ENCODE assay signal across 16 cellular contexts in the genomic region with DNA sequence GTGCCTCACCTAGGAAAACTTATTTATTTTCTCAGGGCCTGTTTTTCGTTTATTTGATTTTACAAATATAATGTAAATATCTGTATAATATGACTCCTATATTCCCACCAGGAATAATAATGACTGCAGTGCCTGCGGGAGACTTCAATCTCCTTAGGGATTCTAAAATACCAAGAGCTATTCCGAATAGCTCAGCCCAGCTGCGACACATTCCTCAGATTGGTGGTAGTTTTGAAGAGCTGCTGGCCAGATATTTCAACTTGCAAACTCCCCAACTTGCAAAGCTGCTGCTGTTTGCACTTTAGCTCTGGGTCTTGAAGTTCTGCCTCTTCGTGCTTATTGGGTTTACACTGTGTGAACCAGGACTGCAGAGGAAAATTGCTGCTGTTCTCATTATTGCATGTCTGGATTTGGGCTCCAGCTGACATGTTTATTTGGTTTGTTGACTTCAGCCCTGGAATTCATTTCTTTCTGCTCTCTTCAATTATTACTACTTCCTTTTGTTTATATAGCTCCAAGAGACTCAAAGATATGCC.
A peak's percentile ranks its signal among the peaks of the same experiment; 100 is the strongest.
DNase-seq lines count a peak whose midpoint lies in the region; ATAC-seq, FAIRE-seq and TF ChIP-seq lines count a peak whose summit lies in the region.
"Had no signal": no experiment of that assay in that cellular context is flagged by ENCODE, and none has a peak within 500 bp of the region (broad histone marks: within the 10 kb centered on the region; RNA-seq: fewer than 3 reads in every experiment).

No MANE protein-coding gene starts in this region.

- H4K20me1 ChIP-seq in H1 (replicated peaks in 1 of 2; ENCODE audit: control insufficient read depth in 1 of 2, insufficient read depth in 2 of 2, low read length in 2 of 2) (no peaks in the 10 kb centered on the region), HepG2 (ENCODE audit: insufficient read depth, low read length) (no peaks in the 10 kb centered on the region), PC-9 (ENCODE audit: insufficient read depth) (no peaks in the 10 kb centered on the region)
- H4K20me1 ChIP-seq: BLaER1 had no signal

- H3K4me3 ChIP-seq in cardiac muscle cell (no peak overlapping the region), heart right ventricle (no peak overlapping the region), H1 (ENCODE audit: extremely low read depth in 1 of 4, insufficient read depth in 2 of 4, low read depth in 3 of 4, low read length in 4 of 4) (no peak overlapping the region), HepG2 (replicated peaks in 1 of 3; ENCODE audit: insufficient read depth in 1 of 3, low read depth in 2 of 3, low read length in 3 of 3) (no peak overlapping the region), right lobe of liver (no peak overlapping the region), PC-9 (no peak overlapping the region)
- H3K4me3 ChIP-seq: BLaER1 had no signal

- no peaks in the 10 kb centered on the region; the same call in 1 of the 2 replicates for H3K23me2 ChIP-seq in H1 (ENCODE audit: low read depth, low read length)

- TF ChIP-seq EP300 in H1 (IDR thresholded peaks at IDR 0.05; ENCODE audit: borderline replicate concordance in 1 of 2, low read depth in 2 of 2, low read length in 2 of 2) (0 out of 3 replicates have a peak, but pooled peaks of 1 of the 2 experiments have one; percentile 13), HepG2 (IDR thresholded peaks at IDR 0.05; ENCODE audit: low read depth in 2 of 2, low read length in 2 of 2) (no peak), HepG2 (CRISPR knock-in tag; IDR thresholded peaks at IDR 0.05; ENCODE audit: borderline replicate concordance) (no peak)

- H3K4me1 ChIP-seq in cardiac muscle cell (ENCODE audit: low read depth) (peaks cover 28% of the 10 kb centered on the region), heart right ventricle (peaks cover 0 to 3% (median 0%) of the 10 kb centered on the region in 9 donors), H1 (replicated peaks in 1 of 4; ENCODE audit: control insufficient read depth in 3 of 4, insufficient read depth in 4 of 4, low read length in 3 of 4) (peaks cover 0 to 13% (median 4%) of the 10 kb centered on the region in 4 experiments; a peak in 3 of 7 replicates), HepG2 (ENCODE audit: insufficient read depth, low read length) (no peaks in the 10 kb centered on the region), right lobe of liver (peaks cover 0 to 35% (median 11%) of the 10 kb centered on the region in 4 donors), PC-9 (replicated peaks; ENCODE audit: insufficient read depth) (no peaks in the 10 kb centered on the region)
- H3K4me1 ChIP-seq: BLaER1 had no signal

- in situ Hi-C loops in HepG2 (cut with HindIII; ENCODE audit: extremely low pct_ligation_motif_present, low pct_unique_long_range_greater_than_20kb) = no loop called here

- TF ChIP-seq POLR2A in H1 (IDR thresholded peaks at IDR 0.05; ENCODE audit: control extremely low read depth in 1 of 2, low read depth in 2 of 2, low read length in 2 of 2) (no peak), HepG2 (IDR thresholded peaks at IDR 0.05; ENCODE audit: insufficient read depth in 1 of 2, low read depth in 2 of 2, low read length in 2 of 2) (no peak), right lobe of liver (IDR thresholded peaks at IDR 0.05) (no peak)

- H3K79me1 ChIP-seq in H1 (ENCODE audit: low read depth, low read length) = no peaks in the 10 kb centered on the region

- H3K27me3 Mint-ChIP-seq in naive thymus-derived CD8-positive, alpha-beta T cell = no peaks in the 10 kb centered on the region
- H3K27me3 Mint-ChIP-seq: CD8-positive, alpha-beta memory T cell had no signal

- H2BK12ac ChIP-seq in H1 (ENCODE audit: low read depth, low read length) = no peak overlapping the region

- H3K4me2 ChIP-seq in H1 (ENCODE audit: insufficient read depth in 1 of 2, low read depth in 2 of 2, low read length in 2 of 2) (peak overlapping the region; percentile 27 to 52; a peak in 3 of 4 replicates), HepG2 (ENCODE audit: low read depth, low read length) (no peak overlapping the region), PC-9 (no peak overlapping the region)
- H3K4me2 ChIP-seq: BLaER1 had no signal

- H3K27me3 ChIP-seq in cardiac muscle cell (no peaks in the 10 kb centered on the region), heart right ventricle (no peaks in the 10 kb centered on the region), H1 (replicated peaks in 1 of 4; ENCODE audit: control insufficient read depth in 3 of 4, extremely low read depth in 1 of 4, insufficient read depth in 3 of 4, low read length in 3 of 4) (no peaks in the 10 kb centered on the region), HepG2 (ENCODE audit: control insufficient read depth in 1 of 2, insufficient read depth in 2 of 2, low read length in 2 of 2) (no peaks in the 10 kb centered on the region; a peak in 1 of 5 replicates), right lobe of liver (no peaks in the 10 kb centered on the region), PC-9 (ENCODE audit: insufficient read depth, low read depth) (no peaks in the 10 kb centered on the region)
- H3K27me3 ChIP-seq: BLaER1 had no signal

- H3K23ac ChIP-seq in H1 (ENCODE audit: insufficient read length) = no peak overlapping the region

- H2AK5ac ChIP-seq in H1 (ENCODE audit: low read depth, low read length) = no peak overlapping the region

- BruUV-seq in HepG2 (replicated peaks; lab: Mats Ljungman, UMichigan) = no TSS peak
- BruUV-seq in PC-9 (replicated peaks; lab: Mats Ljungman, UMichigan) = no TSS peak

- POLR2A ChIA-PET in H1 (lab: Charles Lee; ENCODE audit: partially characterized antibody) (interaction anchor here (1.2 kb wide), 1 partner anchor 35 kb away, joined by 4 read pairs; no protein-coding TSS in a partner anchor), HepG2 (lab: Yijun Ruan, JAX) (interaction anchor here (0.6 kb wide), 1 partner anchor 513 kb away, joined by 3 read pairs; no protein-coding TSS in a partner anchor), PC-9 (lab: Charles Lee; ENCODE audit: unreplicated experiment) (no interaction called here)
- POLR2A ChIA-PET in naive thymus-derived CD8-positive, alpha-beta T cell (lab: Charles Lee) = no interaction called here

- peak in 1 of 2 donors; percentile 62 for DNase-seq in cardiac muscle cell (ENCODE audit: low read depth in 1 of 2, low spot score in 1 of 2)
- DNase-seq in heart right ventricle = no peak
- DNase-seq in H1 (ENCODE audit: low read depth in 1 of 2, low spot score in 2 of 2) = no peak
- peak; percentile 55 for DNase-seq in myocyte (ENCODE audit: low read depth)
- DNase-seq in naive thymus-derived CD8-positive, alpha-beta T cell = no peak
- no peak for DNase-seq in HepG2 (ENCODE audit: low spot score)
- no peak for DNase-seq in right lobe of liver
- DNase-seq in PC-9 = no peak
- DNase-seq: CD8-positive, alpha-beta memory T cell; DND-41; NCI-H1105 treated with DMSO at 0.1 percent for 48 hours; NCI-H187; NCI-H2171; NCI-H774 had no signal

- no peaks in the 10 kb centered on the region for H3K36me3 Mint-ChIP-seq in naive thymus-derived CD8-positive, alpha-beta T cell
- H3K36me3 Mint-ChIP-seq: CD8-positive, alpha-beta memory T cell had no signal

- no peak overlapping the region for H3K56ac ChIP-seq in H1 (replicated peaks; ENCODE audit: insufficient read length, low read depth, low read length)

- H3K36me3 ChIP-seq in cardiac muscle cell (no peaks in the 10 kb centered on the region), heart right ventricle (no peaks in the 10 kb centered on the region), H1 (ENCODE audit: control insufficient read depth in 2 of 4, insufficient read depth in 4 of 4, low read length in 3 of 4) (no peaks in the 10 kb centered on the region), HepG2 (replicated peaks in 1 of 2; ENCODE audit: control insufficient read depth in 1 of 2, insufficient read depth in 2 of 2, low read length in 2 of 2) (no peaks in the 10 kb centered on the region), right lobe of liver (no peaks in the 10 kb centered on the region), PC-9 (ENCODE audit: low read depth) (no peaks in the 10 kb centered on the region)
- H3K36me3 ChIP-seq: BLaER1 had no signal

- no peak overlapping the region for H2BK15ac ChIP-seq in H1 (ENCODE audit: low read length)

- FAIRE-seq in H1 (lab: Jason Lieb, UNC) (no peak), HepG2 (lab: Jason Lieb, UNC) (no peak)

- no peak overlapping the region for H2BK5ac ChIP-seq in H1 (ENCODE audit: low read depth, low read length)

- ATAC-seq in heart right ventricle (no peak), HepG2 (no peak), right lobe of liver (no peak)
- ATAC-seq in naive thymus-derived CD8-positive, alpha-beta T cell = no peak

- H3F3A ChIP-seq in PC-9 (ENCODE audit: insufficient read depth, low read depth) = no peaks in the 10 kb centered on the region

- no peak for TF ChIP-seq RAD21 in H1 (IDR thresholded peaks at IDR 0.05 in 1 of 2, conservative IDR thresholded peaks at IDR 0.05 in 1 of 2; ENCODE audit: low read depth in 2 of 2, low read length in 2 of 2)
- TF ChIP-seq RAD21 in HepG2 (CRISPR knock-in tag; IDR thresholded peaks at IDR 0.05) = no peak

- H4K8ac ChIP-seq in H1 (ENCODE audit: extremely low read depth, insufficient read depth, low read length) = no peak overlapping the region

- H3K18ac ChIP-seq in H1 (ENCODE audit: extremely low read depth, low read length) = peak overlapping the region; percentile 36; the same call in 1 of the 2 replicates

- H3K27ac Mint-ChIP-seq in naive thymus-derived CD8-positive, alpha-beta T cell = no peak overlapping the region
- H3K27ac Mint-ChIP-seq: CD8-positive, alpha-beta memory T cell had no signal

- TF ChIP-seq CTCF in cardiac muscle cell (IDR thresholded peaks at IDR 0.05; ENCODE audit: low read depth, low read length) (no peak), heart right ventricle (IDR thresholded peaks at IDR 0.05) (no peak), H1 (IDR thresholded peaks at IDR 0.05; ENCODE audit: control extremely low read depth in 1 of 3, insufficient read depth in 1 of 3, low read depth in 1 of 3, low read length in 3 of 3) (no peak), HepG2 (CRISPR knock-in tag; IDR thresholded peaks at IDR 0.05) (no peak), right lobe of liver (IDR thresholded peaks at IDR 0.05) (no peak), PC-9 (conservative IDR thresholded peaks at IDR 0.05) (no peak)

- H3K79me2 ChIP-seq in H1 (ENCODE audit: control insufficient read depth in 1 of 2, insufficient read depth in 2 of 2, low read length in 2 of 2) (no peaks in the 10 kb centered on the region), HepG2 (ENCODE audit: insufficient read depth, low read length) (no peaks in the 10 kb centered on the region), PC-9 (ENCODE audit: low read depth) (no peaks in the 10 kb centered on the region)

- no peaks in the 10 kb centered on the region for H3K9me2 ChIP-seq in PC-9 (ENCODE audit: insufficient read depth)

- H3K9me3 Mint-ChIP-seq in naive thymus-derived CD8-positive, alpha-beta T cell = peaks cover 0 to 6% (median 0%) of the 10 kb centered on the region in 9 donors

- H3K9me3 ChIP-seq in cardiac muscle cell (ENCODE audit: low read depth) (no peaks in the 10 kb centered on the region), heart right ventricle (no peaks in the 10 kb centered on the region), H1 (ENCODE audit: insufficient read depth in 2 of 2, low read depth in 1 of 2, low read length in 1 of 2) (no peaks in the 10 kb centered on the region), HepG2 (ENCODE audit: low read length) (no peaks in the 10 kb centered on the region), right lobe of liver (no peaks in the 10 kb centered on the region), PC-9 (ENCODE audit: insufficient read depth, low read depth) (no peaks in the 10 kb centered on the region)
- H3K9me3 ChIP-seq: BLaER1 had no signal

- no peak overlapping the region for H3K14ac ChIP-seq in H1 (ENCODE audit: insufficient read length)

- intact Hi-C loops in heart right ventricle (cut with DNase I) (no loop called here), HepG2 (cut with micrococcal nuclease; ENCODE audit: unreplicated experiment) (no loop called here), right lobe of liver (cut with DNase I) (no loop called here), PC-9 (cut with micrococcal nuclease; ENCODE audit: unreplicated experiment) (no loop called here)

- H4K5ac ChIP-seq in H1 (ENCODE audit: insufficient read length, low read depth, low read length) = no peak overlapping the region

- no peaks in the 10 kb centered on the region for H3K4me1 Mint-ChIP-seq in naive thymus-derived CD8-positive, alpha-beta T cell
- H3K4me1 Mint-ChIP-seq: CD8-positive, alpha-beta memory T cell had no signal

- CTCF ChIA-PET in H1 (lab: Charles Lee; ENCODE audit: partially characterized antibody) (no interaction called here), HepG2 (lab: Yijun Ruan, JAX; ENCODE audit: low intra/inter-chr PET ratio, low total read pairs) (no interaction called here), PC-9 (lab: Charles Lee) (no interaction called here)

- no peak overlapping the region for H3K4ac ChIP-seq in H1 (replicated peaks; ENCODE audit: insufficient read length, low read depth, low read length)

- no peak overlapping the region for H4K91ac ChIP-seq in H1 (replicated peaks; ENCODE audit: insufficient read length, low read length)

- H2BK120ac ChIP-seq in H1 (replicated peaks; ENCODE audit: low read depth, low read length) = no peak overlapping the region

- H3K27ac ChIP-seq in cardiac muscle cell = peak overlapping the region; percentile 14
- no peak overlapping the region for H3K27ac ChIP-seq in heart right ventricle
- H3K27ac ChIP-seq in H1 (ENCODE audit: low read depth, low read length) = 0 out of 2 replicates have a peak overlapping the region, but pooled peaks have one; percentile 13
- H3K27ac ChIP-seq in HepG2 (ENCODE audit: extremely low read length, insufficient read depth, low read length) = no peak overlapping the region
- no peak overlapping the region for H3K27ac ChIP-seq in right lobe of liver
- no peak overlapping the region for H3K27ac ChIP-seq in PC-9
- H3K27ac ChIP-seq: 22Rv1, BLaER1 had no signal

- H2BK20ac ChIP-seq in H1 (ENCODE audit: low read length) = no peak overlapping the region

- H3K4me3 Mint-ChIP-seq in naive thymus-derived CD8-positive, alpha-beta T cell = no peak overlapping the region
- H3K4me3 Mint-ChIP-seq: CD8-positive, alpha-beta memory T cell had no signal

- H2AFZ ChIP-seq in H1 (ENCODE audit: low read length) (no peak overlapping the region), HepG2 (ENCODE audit: low read length) (no peak overlapping the region), PC-9 (no peak overlapping the region)

- 30 to 34% methylated on average over 5 of the region's 5 CpGs for WGBS in heart right ventricle, 2 donors
- WGBS in H1 (ENCODE audit: extremely low coverage in 1 of 2, insufficient coverage in 1 of 2, insufficient read length in 1 of 2, insufficient replicate concordance in 2 of 2, low coverage in 1 of 2, low lambda C conversion rate in 2 of 2, missing lambda C conversion rate in 1 of 2), 2 experiments = 33% methylated on average over 5 of the region's 5 CpGs; no CpG with 5 or more reads in 1 of the 2 experiments
- 10% methylated on average over 5 of the region's 5 CpGs for WGBS in HepG2 (ENCODE audit: low lambda C conversion rate)
- 58% methylated on average over 5 of the region's 5 CpGs for WGBS in right lobe of liver (ENCODE audit: insufficient coverage, low coverage, low lambda C conversion rate, missing lambda C conversion rate)

- H3K9ac ChIP-seq in H1 (replicated peaks in 1 of 4; ENCODE audit: extremely low read depth in 1 of 4, low read depth in 3 of 4, low read length in 3 of 4) (no peak overlapping the region), HepG2 (ENCODE audit: insufficient read depth, low read depth, low read length) (no peak overlapping the region)
- H3K9ac ChIP-seq: BLaER1 had no signal

Comparison
In these comparisons a context has a peak if more than half of its experiments do, and no peak if none do; other contexts are left out.
1. H3K27ac ChIP-seq: peak in cardiac muscle cell (single experiment) and H1 (single experiment); none in heart right ventricle (0 of 10), HepG2 (single experiment), right lobe of liver (0 of 3) and PC-9 (single experiment).
2. H3K4me2 ChIP-seq: peak in H1 (2 of 2); none in HepG2 (single experiment) and PC-9 (single experiment).
3. POLR2A ChIA-PET loops: an anchor here in H1 (1.2 kb wide) and HepG2 (0.6 kb wide); none called in naive thymus-derived CD8-positive, alpha-beta T cell and PC-9.